8 cellular contexts compared by ENCODE assay signal in genomic region chr7:155298834-155299538, GRCh38. TPM values are rescaled to one million over a fixed set of nuclear protein-coding genes. Genes with fewer than 3 reads are reported as not detected.
DNase-seq lines count a peak whose midpoint lies in the region; ATAC-seq and TF ChIP-seq lines count a peak whose summit lies in the region.

No MANE protein-coding gene starts in this region.

- in situ Hi-C loops in astrocyte of the cerebellum (cut with HindIII; ENCODE audit: low sequenced_read_pairs): no loop called here

- H3K27ac ChIP-seq in vagina: peak overlapping the region; percentile 95

- TF ChIP-seq POLR2A in GM18505 (IDR thresholded peaks at IDR 0.05; ENCODE audit: borderline replicate concordance, extremely low read depth, insufficient read depth, insufficient read length) (peak; percentile 76), vagina (IDR thresholded peaks at IDR 0.05) (peak in 1 of 2 donors; percentile 22)

- ATAC-seq in GM18505 (IDR thresholded peaks at IDR 0.05; ENCODE audit: unreplicated experiment) (peak; percentile 63), HG02970 (IDR thresholded peaks at IDR 0.05; ENCODE audit: low FRiP score, unreplicated experiment) (peak; percentile 49)

- DNase-seq in NCI-H1930 (lab: John Stamatoyannopoulos, UW): peak; percentile 49 to 59
- peak; percentile 96 for DNase-seq in T-helper 22 cell (ENCODE audit: low read depth)
- DNase-seq in astrocyte of the cerebellum (ENCODE audit: low read depth): peak; percentile 89
- peak; percentile 98 for DNase-seq in hepatic stellate cell (ENCODE audit: low spot score)
- DNase-seq in putamen (ENCODE audit: low spot score): peak; percentile 99
- DNase-seq in vagina (ENCODE audit: extremely low spot score in 2 of 2): peak in 1 of 2 donors; percentile 98

- H3K4me3 ChIP-seq in astrocyte of the cerebellum (ENCODE audit: low read depth, low read length) (peak overlapping the region; percentile 82), vagina (peak overlapping the region; percentile 67 to 96)

- TF ChIP-seq CTCF in astrocyte of the cerebellum (IDR thresholded peaks at IDR 0.05; ENCODE audit: low read depth, low read length, missing control alignments): no peak
- TF ChIP-seq CTCF in vagina (IDR thresholded peaks at IDR 0.05): no peak

- H3K9me3 ChIP-seq in vagina: no peaks in the 10 kb centered on the region

- peaks cover 0 to 10% of the 10 kb centered on the region in 2 donors for H3K36me3 ChIP-seq in vagina

- H3K4me1 ChIP-seq in vagina: peaks cover 42% of the 10 kb centered on the region

- intact Hi-C loops in vagina (cut with DNase I): loop anchor here (10.0 kb wide), 1 partner anchor 94 kb away; no protein-coding TSS in a partner anchor

- H3K27me3 ChIP-seq in vagina: no peaks in the 10 kb centered on the region

RNA-seq across cellular contexts. Expression of gene INSIG1, which starts 1.3 kb away (rescaled TPM):
- 63.6 TPM for total RNA-seq in vagina
